In genomic region chr14:90344920-90345557, GRCh38 we compare ENCODE assay signal across 14 cellular contexts.
"Had no signal": no experiment of that assay in that cellular context is flagged by ENCODE, and none has a peak within 500 bp of the region (broad histone marks: within the 10 kb centered on the region; RNA-seq: fewer than 3 reads in every experiment).

No MANE protein-coding gene starts in this region.

- H3K4me3 ChIP-seq: mucosa of descending colon, psoas muscle had no signal

- DNase-seq: activated CD4-positive, alpha-beta T cell treated with anti-CD3 and anti-CD28 coated beads for 48 hours; activated CD8-positive, alpha-beta memory T cell treated with anti-CD3 and anti-CD28 coated beads, Interleukin-2, amount 50 U/mL, for 48 hours; activated CD8-positive, alpha-beta T cell treated with anti-CD3 and anti-CD28 coated beads, Interleukin-2, amount 10 ng/mL, durations not matched to agents 7 days and 5 days; activated naive CD4-positive, alpha-beta T cell; mucosa of descending colon; occipital lobe; psoas muscle; stimulated activated CD4-positive, alpha-beta T cell treated with anti-CD3 and anti-CD28 coated beads, Interleukin-2, amount 100 ng/mL, for 24 hours; stimulated activated naive CD4-positive, alpha-beta T cell had no signal

- FAIRE-seq: astrocyte, endometrium had no signal

- H3K4me1 ChIP-seq: psoas muscle had no signal

- ATAC-seq: activated CD8-positive, alpha-beta T cell treated with anti-CD3 and anti-CD28 coated beads, Interleukin-2, amount 10 ng/mL, durations not matched to agents 7 days and 5 days; left lobe of liver; mucosa of descending colon; natural killer cell treated with Interleukin-12 subunit alpha and Interleukin-12 subunit beta and Interleukin-15 and Interleukin-18, amount 100 ng/mL, for 72 hours; sciatic nerve had no signal

- H3K9me3 ChIP-seq: mucosa of descending colon, psoas muscle had no signal

- H3K27ac ChIP-seq: psoas muscle had no signal
